ENCODE assay signal across 12 cellular contexts in genomic region chr5:134112726-134113571, GRCh38. TPM values are rescaled to one million over a fixed set of nuclear protein-coding genes. Genes with fewer than 3 reads are reported as not detected.
DNase-seq lines count a peak whose midpoint lies in the region; ATAC-seq and TF ChIP-seq lines count a peak whose summit lies in the region.
"Had no signal": no experiment of that assay in that cellular context is flagged by ENCODE, and none has a peak within 500 bp of the region (broad histone marks: within the 10 kb centered on the region; RNA-seq: fewer than 3 reads in every experiment).

No MANE protein-coding gene starts in this region.

- H3K27me3 ChIP-seq in GM23248 (replicated peaks; ENCODE audit: insufficient read depth) (no peaks in the 10 kb centered on the region), iPS-15b (ENCODE audit: control insufficient read depth, insufficient read depth, low read length) (peaks cover 27% of the 10 kb centered on the region)

- H3K36me3 ChIP-seq in GM23248 (ENCODE audit: low read depth): no peaks in the 10 kb centered on the region
- peaks cover 9% of the 10 kb centered on the region for H3K36me3 ChIP-seq in iPS-15b (ENCODE audit: control insufficient read depth, insufficient read depth, low read length)

- H3K36me3 Mint-ChIP-seq in activated B cell treated with CpG ODN at 0.5 μM for 24 hours (ENCODE audit: low read depth): peaks cover 2% of the 10 kb centered on the region
- peaks cover 9% of the 10 kb centered on the region for H3K36me3 Mint-ChIP-seq in stimulated activated memory B cell treated with anti-CD40 and anti-IgM and Interleukin-4, amounts not matched to agents 10 μg/mL and 1 μg/mL and 100 μg/mL, for 72 hours

- H3K4me1 Mint-ChIP-seq in activated B cell treated with CpG ODN at 0.5 μM for 24 hours: peaks cover 21% of the 10 kb centered on the region
- H3K4me1 Mint-ChIP-seq in stimulated activated memory B cell treated with anti-CD40 and anti-IgM and Interleukin-4, amounts not matched to agents 10 μg/mL and 1 μg/mL and 100 μg/mL, for 72 hours: peaks cover 34% of the 10 kb centered on the region

- H3K27ac ChIP-seq in GM23248: no peak overlapping the region

- CTCF ChIA-PET in activated B cell treated with CpG ODN at 0.5 μM for 24 hours (lab: Charles Lee): interaction anchor here (1.5 to 6.2 kb wide), 4 partner anchors 11 to 73 kb away, joined by 4 to 51 read pairs (median 20); no protein-coding TSS in a partner anchor

- H3K4me1 ChIP-seq in GM23248 (ENCODE audit: insufficient read depth) (peaks cover 19% of the 10 kb centered on the region; the same call in 1 of the 2 replicates), iPS-15b (ENCODE audit: control insufficient read depth, insufficient read depth, low read length) (peaks cover 5% of the 10 kb centered on the region)

- no peak overlapping the region for H3K27ac Mint-ChIP-seq in activated B cell treated with CpG ODN at 0.5 μM for 24 hours
- H3K27ac Mint-ChIP-seq in stimulated activated memory B cell treated with anti-CD40 and anti-IgM and Interleukin-4, amounts not matched to agents 10 μg/mL and 1 μg/mL and 100 μg/mL, for 72 hours: peak overlapping the region; percentile 85

- in situ Hi-C loops in GM23248 (cut with MboI): no loop called here

- H3K9ac ChIP-seq in GM23248 (no peak overlapping the region), iPS-15b (ENCODE audit: low read depth, low read length) (no peak overlapping the region)

- H3K4me3 Mint-ChIP-seq in activated B cell treated with CpG ODN at 0.5 μM for 24 hours: peak overlapping the region; percentile 90
- peak overlapping the region; percentile 86 for H3K4me3 Mint-ChIP-seq in stimulated activated memory B cell treated with anti-CD40 and anti-IgM and Interleukin-4, amounts not matched to agents 10 μg/mL and 1 μg/mL and 100 μg/mL, for 72 hours

- no peaks in the 10 kb centered on the region for H3F3A ChIP-seq in GM23248 (ENCODE audit: insufficient read depth)

- DNase-seq in GM23248: no peak
- DNase-seq in activated B cell treated with CpG ODN at 0.5 μM for 24 hours: no peak
- DNase-seq in Kasumi-1 (lab: John Stamatoyannopoulos, UW): no peak
- DNase-seq: amniotic stem cell, DMS153, mucosa of descending colon, NCI-H1092 treated with DMSO at 0.1 percent for 48 hours, SHP77 treated with DMSO at 0.1 percent for 48 hours had no signal

- peak overlapping the region; percentile 85; the same call in 1 of the 2 replicates for H2AFZ ChIP-seq in GM23248

- 46 to 51% methylated on average over 23 to 24 of the region's 27 CpGs for WGBS in GM23248 (ENCODE audit: low coverage in 1 of 2, low lambda C conversion rate in 2 of 2, missing lambda C conversion rate in 2 of 2), 2 experiments

- POLR2A ChIA-PET in activated B cell treated with CpG ODN at 0.5 μM for 24 hours (lab: Charles Lee): interaction anchor here (0.6 to 5.2 kb wide), 3 partner anchors 8 to 937 kb away, joined by 3 to 61 read pairs (median 3); no protein-coding TSS in a partner anchor

- H3K4me2 ChIP-seq in GM23248 (ENCODE audit: unreplicated experiment): no peak overlapping the region

- intact Hi-C loops in activated B cell treated with CpG ODN at 0.5 μM for 24 hours (cut with micrococcal nuclease): loop anchor here (1.0 kb wide), 1 partner anchor 42 kb away; no protein-coding TSS in a partner anchor

- H3K4me3 ChIP-seq in GM23248 (no peak overlapping the region), iPS-15b (ENCODE audit: low read depth, low read length) (peak overlapping the region; percentile 82)
- H3K4me3 ChIP-seq: mucosa of descending colon had no signal

- no peaks in the 10 kb centered on the region for H4K20me1 ChIP-seq in GM23248 (ENCODE audit: insufficient read depth)

- H3K9me3 ChIP-seq in GM23248 (ENCODE audit: low read depth) (no peaks in the 10 kb centered on the region), iPS-15b (ENCODE audit: control insufficient read depth, insufficient read depth, low read length) (no peaks in the 10 kb centered on the region)
- H3K9me3 ChIP-seq: mucosa of descending colon had no signal

- ATAC-seq in activated B cell treated with CpG ODN at 0.5 μM for 24 hours (ENCODE audit: low read depth): no peak
- no peak for ATAC-seq in stimulated activated memory B cell treated with anti-CD40 and anti-IgM and Interleukin-4, amounts not matched to agents 10 μg/mL and 1 μg/mL and 100 μg/mL, for 72 hours
- ATAC-seq in GM18858 (IDR thresholded peaks at IDR 0.05; ENCODE audit: unreplicated experiment): no peak
- no peak for ATAC-seq in HG02852 (IDR thresholded peaks at IDR 0.05; ENCODE audit: unreplicated experiment)

- no peak for TF ChIP-seq CTCF in activated B cell treated with CpG ODN at 0.5 μM for 24 hours (IDR thresholded peaks at IDR 0.05)

- H3K79me2 ChIP-seq in GM23248 (ENCODE audit: insufficient read depth): no peaks in the 10 kb centered on the region

- H3K9me3 Mint-ChIP-seq in activated B cell treated with CpG ODN at 0.5 μM for 24 hours: no peaks in the 10 kb centered on the region
- no peaks in the 10 kb centered on the region for H3K9me3 Mint-ChIP-seq in stimulated activated memory B cell treated with anti-CD40 and anti-IgM and Interleukin-4, amounts not matched to agents 10 μg/mL and 1 μg/mL and 100 μg/mL, for 72 hours

- no peaks in the 10 kb centered on the region for H3K9me2 ChIP-seq in GM23248 (ENCODE audit: insufficient read depth)

- peaks cover 10% of the 10 kb centered on the region for H3K27me3 Mint-ChIP-seq in activated B cell treated with CpG ODN at 0.5 μM for 24 hours
- H3K27me3 Mint-ChIP-seq in stimulated activated memory B cell treated with anti-CD40 and anti-IgM and Interleukin-4, amounts not matched to agents 10 μg/mL and 1 μg/mL and 100 μg/mL, for 72 hours: no peaks in the 10 kb centered on the region

RNA-seq across cellular contexts. Expression of gene TCF7, which starts 1.5 kb away (rescaled TPM):
- 1.4 and 2.5 TPM in 2 replicates for total RNA-seq in GM23248 (2014; rRNA removed; shearing (Covaris generic))
- 2.4 and 2.7 TPM in 2 replicates for polyA plus RNA-seq in GM23248 (2016; fragmentation: Nextera tagmentation; extraction: Ambion mirVana)
- 13.2 and 15.8 TPM in 2 replicates for total RNA-seq in activated B cell treated with CpG ODN at 0.5 μM for 24 hours
